ENCODE assay signal across 8 cellular contexts in genomic region chr18:3451166-3451988, GRCh38. TPM values are rescaled to one million over a fixed set of nuclear protein-coding genes. Genes with fewer than 3 reads are reported as not detected.
DNase-seq lines count a peak whose midpoint lies in the region; ATAC-seq and TF ChIP-seq lines count a peak whose summit lies in the region.

No MANE protein-coding gene starts in this region.

- peaks cover 8 to 44% (median 22%) of the 10 kb centered on the region in 11 experiments for H3K36me3 ChIP-seq in BLaER1 treated with 17β-estradiol and CSF1 and Interleukin-3, amounts not matched to agents 10 nM and 100 nM
- no peaks in the 10 kb centered on the region for H3K36me3 ChIP-seq in neural cell (ENCODE audit: insufficient read depth, low read length)

- no peak for TF ChIP-seq EP300 in neural cell (conservative IDR thresholded peaks at IDR 0.05; ENCODE audit: poor library complexity, severe bottlenecking)

- peak overlapping the region; percentile 84 to 96 (median 94) for H3K4me2 ChIP-seq in BLaER1 treated with 17β-estradiol and CSF1 and Interleukin-3, amounts not matched to agents 10 nM and 100 nM
- H3K4me2 ChIP-seq in neural cell (ENCODE audit: low read length): peak overlapping the region; percentile 26

- peak overlapping the region; percentile 93 to 100 (median 96) for H3K4me3 ChIP-seq in BLaER1 treated with 17β-estradiol and CSF1 and Interleukin-3, amounts not matched to agents 10 nM and 100 nM
- peak overlapping the region; percentile 99 for H3K4me3 ChIP-seq in fibroblast of villous mesenchyme (ENCODE audit: low read depth, low read length)
- peak overlapping the region; percentile 87 for H3K4me3 ChIP-seq in neural cell (ENCODE audit: low read length)

- H3K4me1 ChIP-seq in BLaER1 treated with 17β-estradiol and CSF1 and Interleukin-3, amounts not matched to agents 10 nM and 100 nM: peaks cover 25 to 41% (median 34%) of the 10 kb centered on the region in 10 experiments

- no peaks in the 10 kb centered on the region for H3K9me3 ChIP-seq in BLaER1 treated with 17β-estradiol and CSF1 and Interleukin-3, amounts not matched to agents 10 nM and 100 nM (replicated peaks in 1 of 11)
- H3K9me3 ChIP-seq in neural cell (ENCODE audit: low read length): no peaks in the 10 kb centered on the region

- H3K27ac ChIP-seq in BLaER1 treated with 17β-estradiol and CSF1 and Interleukin-3, amounts not matched to agents 10 nM and 100 nM: peak overlapping the region; percentile 97 to 100 (median 99)
- no peak overlapping the region for H3K27ac ChIP-seq in neural cell (ENCODE audit: low read length)

- H3K79me2 ChIP-seq in neural cell (replicated peaks; ENCODE audit: insufficient read depth, low read length): peaks cover 49% of the 10 kb centered on the region

- H3K9ac ChIP-seq in BLaER1 treated with 17β-estradiol and CSF1 and Interleukin-3, amounts not matched to agents 10 nM and 100 nM: peak overlapping the region; percentile 97 to 100 (median 99)
- peak overlapping the region; percentile 12 for H3K9ac ChIP-seq in neural cell (ENCODE audit: low read length)

- DNase-seq in HT1080 (ENCODE audit: low read depth) (peak; percentile 84), SHP77 (lab: John Stamatoyannopoulos, UW) (peak; percentile 40 to 45), activated gamma-delta T cell (lab: John Stamatoyannopoulos, UW) (peak; percentile 77), fibroblast of villous mesenchyme (ENCODE audit: low read depth) (peak; percentile 95)
- DNase-seq in stimulated activated naive CD8-positive, alpha-beta T cell treated with anti-CD3 and anti-CD28 coated beads, Interleukin-15, Interleukin-2, amounts not matched to agents 100 U/mL and 50 U/mL, for 24 hours: peak; percentile 93

- no peaks in the 10 kb centered on the region for H3K27me3 ChIP-seq in BLaER1 treated with 17β-estradiol and CSF1 and Interleukin-3, amounts not matched to agents 10 nM and 100 nM
- peaks cover 57% of the 10 kb centered on the region for H3K27me3 ChIP-seq in neural cell (ENCODE audit: insufficient read depth, low read depth, low read length)

- peak; percentile 48 for ATAC-seq in stimulated activated naive CD8-positive, alpha-beta T cell treated with anti-CD3 and anti-CD28 coated beads, Interleukin-15, Interleukin-2, amounts not matched to agents 100 U/mL and 50 U/mL, for 24 hours
- no peak for ATAC-seq in GM19455 (IDR thresholded peaks at IDR 0.05; ENCODE audit: unreplicated experiment)

- H4K20me1 ChIP-seq in BLaER1 treated with 17β-estradiol and CSF1 and Interleukin-3, amounts not matched to agents 10 nM and 100 nM: peaks cover 35 to 55% (median 51%) of the 10 kb centered on the region in 11 experiments
- no peaks in the 10 kb centered on the region for H4K20me1 ChIP-seq in neural cell (ENCODE audit: insufficient read depth)

- H2AFZ ChIP-seq in neural cell (ENCODE audit: low read depth, low read length): no peak overlapping the region

- H3F3A ChIP-seq in neural cell (ENCODE audit: insufficient read depth, low read length, poor library complexity, severe bottlenecking): no peaks in the 10 kb centered on the region

- TF ChIP-seq RAD21 in neural cell (conservative IDR thresholded peaks at IDR 0.05): no peak

- H3K9me2 ChIP-seq in neural cell (ENCODE audit: insufficient read depth, low read length): no peaks in the 10 kb centered on the region

- no peak for TF ChIP-seq CTCF in fibroblast of villous mesenchyme (IDR thresholded peaks at IDR 0.05; ENCODE audit: insufficient read depth, low read depth, low read length)
- no peak for TF ChIP-seq CTCF in neural cell (IDR thresholded peaks at IDR 0.05; ENCODE audit: poor library complexity, severe bottlenecking)

TF ChIP-seq in neural cell, 6 proteins besides CTCF, POLR2A, EP300 and RAD21:
- TF ChIP-seq MXI1 (conservative IDR thresholded peaks at IDR 0.05; ENCODE audit: poor library complexity, severe bottlenecking): no peak
- TF ChIP-seq REST (IDR thresholded peaks at IDR 0.05; ENCODE audit: borderline replicate concordance): no peak
- TF ChIP-seq POLR2AphosphoS5 (IDR thresholded peaks at IDR 0.05): no peak
- no peak for TF ChIP-seq TAF1 (IDR thresholded peaks at IDR 0.05; ENCODE audit: low read depth)
- no peak for TF ChIP-seq EZH2 (IDR thresholded peaks at IDR 0.05; ENCODE audit: borderline replicate concordance, insufficient read depth, low read length, poor library complexity, severe bottlenecking)
- no peak for TF ChIP-seq SMC3 (conservative IDR thresholded peaks at IDR 0.05; ENCODE audit: poor library complexity)

RNA-seq across cellular contexts. Expression of gene TGIF1, which starts 1.4 kb away (rescaled TPM):
- total RNA-seq in HT1080 (2014; rRNA removed; shearing (Covaris generic)): 54.9 and 61.9 TPM in 2 replicates
- polyA plus RNA-seq in HT1080 (2015; cell fraction: cytosol; rRNA removed): 54.7 and 62.9 TPM in 2 replicates
- polyA plus RNA-seq in HT1080 (2015; cell fraction: nucleus; rRNA removed): 80.0 and 81.2 TPM in 2 replicates
- total RNA-seq in fibroblast of villous mesenchyme: 114 and 136 TPM in 2 replicates
- polyA plus RNA-seq in neural cell: 3.6 and 9.7 TPM in 2 replicates
- 2.9 and 3.2 TPM in 2 replicates for polyA minus RNA-seq in neural cell

Comparison
In these comparisons a context has a peak if more than half of its experiments do, and no peak if none do; other contexts are left out.
1. DNase-seq: peak in every context shown above with its lines; median percentile 95 in fibroblast of villous mesenchyme; 93 in stimulated activated naive CD8-positive, alpha-beta T cell treated with anti-CD3 and anti-CD28 coated beads, Interleukin-15, Interleukin-2, amounts not matched to agents 100 U/mL and 50 U/mL, for 24 hours; 84 in HT1080; 77 in activated gamma-delta T cell; 42 in SHP77.